Comparison of ENCODE assay signal across 9 cellular contexts in genomic region chrX:97401154-97401553, GRCh38.
DNase-seq lines count a peak whose midpoint lies in the region; ATAC-seq, FAIRE-seq and TF ChIP-seq lines count a peak whose summit lies in the region.
"Had no signal": no experiment of that assay in that cellular context is flagged by ENCODE, and none has a peak within 500 bp of the region (broad histone marks: within the 10 kb centered on the region; RNA-seq: fewer than 3 reads in every experiment).

No MANE protein-coding gene starts in this region.

- FAIRE-seq in RCC 7860 (lab: Jason Lieb, UNC) = peak; percentile 39

- TF ChIP-seq CTCF in osteoblast (IDR thresholded peaks at IDR 0.05; ENCODE audit: extremely low read depth, low read depth, low read length) (no peak), brain microvascular endothelial cell (IDR thresholded peaks at IDR 0.05; ENCODE audit: low read depth, low read length, missing control alignments) (no peak)

- no peaks in the 10 kb centered on the region for H4K20me1 ChIP-seq in osteoblast (ENCODE audit: insufficient read depth, low read length)

- H3K9me3 ChIP-seq in osteoblast (ENCODE audit: low read depth, low read length) = no peaks in the 10 kb centered on the region
- H3K9me3 ChIP-seq: Peyer's patch had no signal

- H3K27me3 ChIP-seq in osteoblast (ENCODE audit: insufficient read depth, low read length) (no peaks in the 10 kb centered on the region), brain microvascular endothelial cell (replicated peaks) (no peaks in the 10 kb centered on the region)
- H3K27me3 ChIP-seq: Peyer's patch had no signal

- H3K36me3 ChIP-seq in osteoblast (ENCODE audit: insufficient read depth, low read length) = no peaks in the 10 kb centered on the region
- no peaks in the 10 kb centered on the region for H3K36me3 ChIP-seq in brain microvascular endothelial cell (replicated peaks)
- H3K36me3 ChIP-seq: Peyer's patch had no signal

- H3K4me3 ChIP-seq in osteoblast (ENCODE audit: insufficient read depth, low read length) (no peak overlapping the region), brain microvascular endothelial cell (ENCODE audit: low read depth, low read length) (no peak overlapping the region)
- H3K4me3 ChIP-seq: Peyer's patch had no signal

- H3K79me2 ChIP-seq in osteoblast (ENCODE audit: insufficient read depth, low read length) = no peaks in the 10 kb centered on the region

- H3K4me2 ChIP-seq in osteoblast (ENCODE audit: insufficient read depth, low read length) = no peak overlapping the region

- ATAC-seq in GM19023 (IDR thresholded peaks at IDR 0.05; ENCODE audit: unreplicated experiment) (peak; percentile 45), HG02884 (IDR thresholded peaks at IDR 0.05; ENCODE audit: unreplicated experiment) (peak; percentile 37)

- H2AFZ ChIP-seq in osteoblast (ENCODE audit: low read length) = no peak overlapping the region

- DNase-seq in EH (ENCODE audit: low read depth) = peak; percentile 22
- peak; percentile 15 for DNase-seq in RCC 7860 (ENCODE audit: low spot score)
- no peak for DNase-seq in UCSD-AML1 (lab: John Stamatoyannopoulos, UW; ENCODE audit: unreplicated experiment)
- no peak for DNase-seq in osteoblast (ENCODE audit: insufficient read length, low spot score, missing footprints)
- DNase-seq in effector CD8-positive, alpha-beta T cell (lab: John Stamatoyannopoulos, UW) = no peak
- DNase-seq in brain microvascular endothelial cell = no peak

- no peak overlapping the region for H3K27ac ChIP-seq in osteoblast (ENCODE audit: low read depth, low read length)
- H3K27ac ChIP-seq in brain microvascular endothelial cell = no peak overlapping the region

- in situ Hi-C loops in brain microvascular endothelial cell (cut with HindIII; ENCODE audit: low pct_ligation_motif_present, low sequenced_read_pairs) = no loop called here

- peaks cover 12% of the 10 kb centered on the region for H3K4me1 ChIP-seq in osteoblast (ENCODE audit: insufficient read depth, low read length)
- H3K4me1 ChIP-seq: Peyer's patch had no signal

Comparison
In these comparisons a context has a peak if more than half of its experiments do, and no peak if none do; other contexts are left out.
1. DNase-seq: peak in EH (single experiment) and RCC 7860 (single experiment); none in UCSD-AML1 (single experiment), osteoblast (single experiment), effector CD8-positive, alpha-beta T cell (single experiment) and brain microvascular endothelial cell (single experiment).